24 cellular contexts compared by ENCODE assay signal in genomic region chr11:132541794-132542193, GRCh38.
"Had no signal": no experiment of that assay in that cellular context is flagged by ENCODE, and none has a peak within 500 bp of the region (broad histone marks: within the 10 kb centered on the region; RNA-seq: fewer than 3 reads in every experiment).

No MANE protein-coding gene starts in this region.

- H3K36me3 ChIP-seq: gastrocnemius medialis, lower lobe of right lung, ovary, spleen, stomach, thyroid gland, vagina had no signal

- H3K27me3 Mint-ChIP-seq: dendritic cell treated with granulocyte-macrophage colony-stimulating factor and Interleukin-4, amounts not matched to agents 40 ng/mL and 50 ng/mL, for 4 days; stimulated activated naive B cell treated with anti-CD40 and anti-IgM and Interleukin-4, amounts not matched to agents 10 μg/mL and 1 μg/mL and 100 μg/mL, for 72 hours had no signal

- H3K4me3 ChIP-seq: gastrocnemius medialis, lower lobe of right lung, ovary, psoas muscle, skin epidermis, spleen, stomach, thyroid gland, vagina had no signal

- H3K4me3 Mint-ChIP-seq: dendritic cell treated with granulocyte-macrophage colony-stimulating factor and Interleukin-4, amounts not matched to agents 40 ng/mL and 50 ng/mL, for 4 days; endodermal cell; natural killer cell; stimulated activated naive B cell treated with anti-CD40 and anti-IgM and Interleukin-4, amounts not matched to agents 10 μg/mL and 1 μg/mL and 100 μg/mL, for 72 hours had no signal

- H3K9me3 Mint-ChIP-seq: dendritic cell treated with granulocyte-macrophage colony-stimulating factor and Interleukin-4, amounts not matched to agents 40 ng/mL and 50 ng/mL, for 4 days; endodermal cell; natural killer cell; stimulated activated naive B cell treated with anti-CD40 and anti-IgM and Interleukin-4, amounts not matched to agents 10 μg/mL and 1 μg/mL and 100 μg/mL, for 72 hours had no signal

- H3K27ac Mint-ChIP-seq: dendritic cell treated with granulocyte-macrophage colony-stimulating factor and Interleukin-4, amounts not matched to agents 40 ng/mL and 50 ng/mL, for 4 days; endodermal cell; natural killer cell; stimulated activated naive B cell treated with anti-CD40 and anti-IgM and Interleukin-4, amounts not matched to agents 10 μg/mL and 1 μg/mL and 100 μg/mL, for 72 hours had no signal

- H3K36me3 Mint-ChIP-seq: natural killer cell; stimulated activated naive B cell treated with anti-CD40 and anti-IgM and Interleukin-4, amounts not matched to agents 10 μg/mL and 1 μg/mL and 100 μg/mL, for 72 hours had no signal

- FAIRE-seq: keratinocyte had no signal

- DNase-seq: effector CD8-positive, alpha-beta T cell; endodermal cell; foreskin fibroblast; gastrocnemius medialis; head of caudate nucleus; left ventricle myocardium superior; lower lobe of right lung; natural killer cell; occipital lobe; ovary; psoas muscle; right cardiac atrium; spleen; stimulated activated CD4-positive, alpha-beta T cell treated with anti-CD3 and anti-CD28 coated beads, Interleukin-4, amount 100 ng/mL, for 4 hours; stimulated activated naive B cell treated with anti-CD40 and anti-IgM and Interleukin-4, amounts not matched to agents 10 μg/mL and 1 μg/mL and 100 μg/mL, for 72 hours; stomach; thyroid gland; trophoblast cell had no signal

- ATAC-seq: esophagus mucosa; gastrocnemius medialis; left ventricle myocardium superior; lower lobe of right lung; natural killer cell; psoas muscle; right cardiac atrium; stimulated activated naive B cell treated with anti-CD40 and anti-IgM and Interleukin-4, amounts not matched to agents 10 μg/mL and 1 μg/mL and 100 μg/mL, for 72 hours had no signal

- H3K4me1 Mint-ChIP-seq: natural killer cell; stimulated activated naive B cell treated with anti-CD40 and anti-IgM and Interleukin-4, amounts not matched to agents 10 μg/mL and 1 μg/mL and 100 μg/mL, for 72 hours had no signal

- H3K9me3 ChIP-seq: gastrocnemius medialis, lower lobe of right lung, ovary, psoas muscle, stomach, thyroid gland, vagina had no signal

- H3K4me1 ChIP-seq: gastrocnemius medialis, lower lobe of right lung, psoas muscle, stomach, thyroid gland, vagina had no signal

- H3K27me3 ChIP-seq: gastrocnemius medialis, ovary, spleen, thyroid gland, vagina had no signal

- H3K27ac ChIP-seq: epithelial cell of prostate, gastrocnemius medialis, lower lobe of right lung, ovary, psoas muscle, skin epidermis, spleen, stomach, thyroid gland, vagina had no signal
